ENCODE assay signal across 2 cellular contexts in genomic region chr4:73376251-73376650, GRCh38.
TF ChIP-seq lines count a peak whose summit lies in the region.

No MANE protein-coding gene starts in this region.

TF ChIP-seq in GM23338, 12 proteins besides CTCF, POLR2A, EP300 and RAD21:
- TF ChIP-seq JUNB (IDR thresholded peaks at IDR 0.05; ENCODE audit: unreplicated experiment), result no peak
- TF ChIP-seq ETS1 (IDR thresholded peaks at IDR 0.05), result no peak
- TF ChIP-seq CREB1 (CRISPR knock-in tag; IDR thresholded peaks at IDR 0.05; ENCODE audit: low read depth), result no peak
- TF ChIP-seq ZNF114 (CRISPR knock-in tag; IDR thresholded peaks at IDR 0.05), result no peak

TF ChIP-seq in HepG2, 621 proteins besides CTCF, POLR2A, EP300 and RAD21:
- TF ChIP-seq HMGXB4 (CRISPR knock-in tag; IDR thresholded peaks at IDR 0.05; ENCODE audit: borderline replicate concordance in 1 of 2, low read depth in 1 of 2) (no peak), ZSCAN29 (CRISPR knock-in tag; conservative IDR thresholded peaks at IDR 0.05) (no peak), PAXIP1 (CRISPR knock-in tag; conservative IDR thresholded peaks at IDR 0.05) (no peak)
